Comparison of ENCODE assay signal across 8 cellular contexts in the genomic region with DNA sequence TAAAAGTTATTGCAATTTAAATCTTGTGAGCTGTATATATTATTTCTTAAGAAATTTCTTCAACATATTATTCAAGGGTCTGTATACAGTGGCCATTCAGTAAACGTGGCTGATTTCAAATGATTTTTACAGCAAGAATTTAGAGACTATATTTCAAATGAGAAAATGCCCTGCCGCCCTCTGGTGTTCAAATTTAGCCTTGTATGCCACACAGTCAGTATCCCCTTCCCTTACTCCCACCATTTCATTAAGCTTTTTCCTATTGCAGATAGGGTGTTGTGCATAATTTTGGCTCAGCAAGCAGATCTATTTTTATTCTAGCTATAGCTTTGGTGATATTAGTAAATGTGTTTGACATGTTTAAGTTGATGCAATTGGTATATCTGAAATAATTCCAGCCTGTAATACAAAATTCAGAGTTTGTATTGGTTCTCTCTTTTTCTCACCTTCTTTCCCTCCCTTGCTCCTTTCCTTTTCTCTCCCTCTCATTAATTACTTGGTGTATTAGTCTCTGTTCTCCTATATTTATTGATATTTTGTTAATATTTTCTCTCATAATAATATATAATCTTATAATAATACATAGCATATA. TPM values are rescaled to one million over a fixed set of nuclear protein-coding genes. Genes with fewer than 3 reads are reported as not detected.
A peak's percentile ranks its signal among the peaks of the same experiment; 100 is the strongest.
DNase-seq lines count a peak whose midpoint lies in the region; ATAC-seq and TF ChIP-seq lines count a peak whose summit lies in the region.

No MANE protein-coding gene starts in this region.

- TF ChIP-seq POLR2A in esophagus muscularis mucosa (IDR thresholded peaks at IDR 0.05; ENCODE audit: low read depth): no peak

- H3K4me3 ChIP-seq in AG04449 (ENCODE audit: low read depth, low read length) (no peak overlapping the region), OCI-LY1 (ENCODE audit: low read depth, low read length, poor library complexity, severe bottlenecking) (no peak overlapping the region), esophagus muscularis mucosa (no peak overlapping the region)

- DNase-seq in AG04449 (ENCODE audit: low read depth, low spot score): no peak
- DNase-seq in GM20000 (ENCODE audit: low spot score): no peak
- no peak for DNase-seq in esophagus muscularis mucosa (ENCODE audit: extremely low spot score)
- DNase-seq in renal cortical epithelial cell (ENCODE audit: low read depth): peak; percentile 14
- DNase-seq in globus pallidus (ENCODE audit: low spot score): no peak

- H3K27me3 ChIP-seq in OCI-LY1 (ENCODE audit: insufficient read depth, low read length) (no peaks in the 10 kb centered on the region), esophagus muscularis mucosa (no peaks in the 10 kb centered on the region)

- H3K9ac ChIP-seq in OCI-LY1 (ENCODE audit: low read length): no peak overlapping the region

- intact Hi-C loops in esophagus muscularis mucosa (cut with DNase I): no loop called here

- H3K9me3 ChIP-seq in OCI-LY1 (ENCODE audit: low read length) (no peaks in the 10 kb centered on the region), esophagus muscularis mucosa (no peaks in the 10 kb centered on the region)

- no peaks in the 10 kb centered on the region for H3K79me2 ChIP-seq in OCI-LY1 (ENCODE audit: insufficient read depth, low read length)

- CTCF ChIA-PET in AG04449 (lab: Yijun Ruan, JAX): interaction anchor here (0.8 to 6.5 kb wide), 5 partner anchors 21 to 459 kb away, joined by 3 to 102 read pairs (median 5); no protein-coding TSS in a partner anchor

- H2AFZ ChIP-seq in OCI-LY1 (ENCODE audit: low read length): no peak overlapping the region

- no peaks in the 10 kb centered on the region for H4K20me1 ChIP-seq in OCI-LY1 (ENCODE audit: insufficient read depth, low read length)

- ATAC-seq in HG03135 (IDR thresholded peaks at IDR 0.05; ENCODE audit: unreplicated experiment) (no peak), GM18520 (IDR thresholded peaks at IDR 0.05; ENCODE audit: unreplicated experiment) (no peak)

- no peaks in the 10 kb centered on the region for H3K36me3 ChIP-seq in OCI-LY1 (ENCODE audit: insufficient read depth, low read length)
- H3K36me3 ChIP-seq in esophagus muscularis mucosa: no peaks in the 10 kb centered on the region

- H3K4me2 ChIP-seq in OCI-LY1 (ENCODE audit: low read length): no peak overlapping the region

- no peaks in the 10 kb centered on the region for H3F3A ChIP-seq in OCI-LY1 (ENCODE audit: insufficient read depth, low read length)

- H3K9me2 ChIP-seq in OCI-LY1 (ENCODE audit: low read depth, low read length): no peaks in the 10 kb centered on the region

- no peak for TF ChIP-seq EP300 in esophagus muscularis mucosa (IDR thresholded peaks at IDR 0.05)

- WGBS in esophagus muscularis mucosa: 2% methylated on average over 2 of the region's 2 CpGs

- H3K4me1 ChIP-seq in OCI-LY1 (ENCODE audit: insufficient read depth, low read length, severe bottlenecking): no peaks in the 10 kb centered on the region
- H3K4me1 ChIP-seq in esophagus muscularis mucosa: peaks cover 0 to 12% (median 4%) of the 10 kb centered on the region in 4 donors

- H3K27ac ChIP-seq in OCI-LY1 (ENCODE audit: low read depth, low read length, poor library complexity, severe bottlenecking): no peak overlapping the region
- no peak overlapping the region for H3K27ac ChIP-seq in esophagus muscularis mucosa (replicated peaks in 1 of 4)

- peak; percentile 63 for TF ChIP-seq CTCF in AG04449 (IDR thresholded peaks at IDR 0.05; ENCODE audit: insufficient read depth, low read length, missing control alignments)
- TF ChIP-seq CTCF in GM20000 (IDR thresholded peaks at IDR 0.05; ENCODE audit: extremely low read depth, missing control alignments): peak; percentile 19
- peak; percentile 49 for TF ChIP-seq CTCF in OCI-LY1 (IDR thresholded peaks at IDR 0.05; ENCODE audit: low read length)
- TF ChIP-seq CTCF in esophagus muscularis mucosa (IDR thresholded peaks at IDR 0.05): peak; percentile 22 to 57 (median 46)

- POLR2A ChIA-PET in AG04449 (lab: Yijun Ruan, JAX): no interaction called here

RNA-seq across cellular contexts. Expression of a gene that starts 22.8 kb away (rescaled TPM):
- 100 to 1,000 TPM in 2 of 4 donors, 10 to 100 TPM in 2; 66.9 to 129 (median 90.1) TPM for total RNA-seq in esophagus muscularis mucosa
- total RNA-seq in renal cortical epithelial cell: under 0.01 and 1.8 TPM in 2 replicates

Comparison
In these comparisons a context has a peak if more than half of its experiments do, and no peak if none do; other contexts are left out.
1. RNA of a gene that starts 22.8 kb away (total RNA-seq): 66.9 to 129 TPM in esophagus muscularis mucosa; under 0.01 to 1.8 TPM in renal cortical epithelial cell; every median in the first group is over 10 times any median in the second.
2. Peak in every context shown above with its lines, with median percentiles within 50 percentile points of each other: CTCF ChIP-seq.